14 cellular contexts compared by ENCODE assay signal in the genomic region with DNA sequence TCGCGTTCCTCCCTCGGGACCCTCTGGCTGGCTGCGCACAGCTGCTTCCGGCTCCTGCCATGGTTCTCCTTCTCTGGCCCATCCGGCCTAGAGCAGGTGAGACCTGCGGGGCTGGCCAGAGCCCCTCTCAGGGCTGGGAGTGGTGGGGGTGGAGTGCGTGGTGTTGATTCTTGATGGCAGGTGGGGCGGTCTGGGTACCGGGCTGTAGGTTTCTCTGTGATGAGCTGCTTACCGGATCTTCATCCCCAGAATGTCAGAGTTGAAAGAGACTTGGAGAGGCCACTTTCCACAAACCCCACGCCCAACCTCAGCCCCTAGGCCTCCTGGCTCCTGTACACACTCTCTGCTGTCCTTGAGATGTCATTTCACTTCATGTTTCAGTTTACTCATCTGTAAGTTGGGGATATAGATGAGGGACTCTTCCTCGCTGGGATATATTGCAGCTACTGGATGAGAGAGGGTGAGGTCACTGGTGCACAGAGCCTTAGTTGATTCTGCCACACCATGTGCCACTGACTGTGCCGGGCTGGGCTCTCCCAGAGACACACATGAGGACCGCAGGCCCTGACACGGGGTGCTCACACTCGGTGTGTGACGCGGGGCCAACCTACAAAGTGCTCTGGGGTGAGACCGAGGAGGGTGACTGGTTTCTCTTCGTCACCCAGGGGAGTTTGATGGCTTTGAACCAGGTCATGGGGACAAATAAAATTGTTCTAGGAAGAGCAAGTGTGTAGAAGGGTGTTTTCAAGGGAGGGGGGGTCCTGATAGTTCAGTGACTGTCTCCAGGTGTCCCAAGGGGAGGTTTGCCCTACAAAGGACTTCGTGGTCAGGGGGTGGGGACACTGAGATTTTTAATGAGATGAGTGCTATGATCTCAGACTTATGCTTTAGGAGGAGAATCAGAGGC. TPM values are rescaled to one million over a fixed set of nuclear protein-coding genes. Genes with fewer than 3 reads are reported as not detected.
A peak's percentile ranks its signal among the peaks of the same experiment; 100 is the strongest.
DNase-seq lines count a peak whose midpoint lies in the region; ATAC-seq and TF ChIP-seq lines count a peak whose summit lies in the region.
"Had no signal": no experiment of that assay in that cellular context is flagged by ENCODE, and none has a peak within 500 bp of the region (broad histone marks: within the 10 kb centered on the region; RNA-seq: fewer than 3 reads in every experiment).

No MANE protein-coding gene starts in this region.

- no peak for DNase-seq in CD4-positive, alpha-beta T cell
- DNase-seq in MM.1S, result no peak
- DNase-seq in islet precursor cell, result peak; percentile 49
- DNase-seq in ureter (ENCODE audit: low spot score), result no peak
- DNase-seq in SHP77 treated with DMSO at 0.1 percent for 48 hours (lab: John Stamatoyannopoulos, UW), result no peak
- DNase-seq in RKO (ENCODE audit: low spot score), result no peak
- no peak for DNase-seq in AML-193 (lab: John Stamatoyannopoulos, UW)
- DNase-seq: COR-L47; dermis blood vessel endothelial cell; mesenchymal stem cell; stimulated activated CD8-positive, alpha-beta memory T cell treated with anti-CD3 and anti-CD28 coated beads, Interleukin-4, amount 100 ng/mL, for 48 hours had no signal

- H3K36me3 ChIP-seq in MM.1S (replicated peaks; ENCODE audit: insufficient read depth, low read length), result peaks cover 6% of the 10 kb centered on the region

- intact Hi-C loops in CD4-positive, alpha-beta T cell (cut with DNase I, micrococcal nuclease), result no loop called here

- no peak overlapping the region for H3K4me2 ChIP-seq in MM.1S (ENCODE audit: low read depth, low read length)

- peak overlapping the region; percentile 81 for H3K27ac Mint-ChIP-seq in CD4-positive, alpha-beta T cell

- peaks cover 33% of the 10 kb centered on the region for H3K4me1 ChIP-seq in MM.1S (ENCODE audit: low read length)

- H3K9me3 ChIP-seq in CD4-positive, alpha-beta T cell (ENCODE audit: control insufficient read depth, low read length), result no peaks in the 10 kb centered on the region
- no peaks in the 10 kb centered on the region for H3K9me3 ChIP-seq in MM.1S (replicated peaks; ENCODE audit: insufficient read depth, low read length)

- TF ChIP-seq CTCF in CD4-positive, alpha-beta T cell (IDR thresholded peaks at IDR 0.05), result no peak
- no peak for TF ChIP-seq CTCF in MM.1S (IDR thresholded peaks at IDR 0.05; ENCODE audit: low read length)

- no peaks in the 10 kb centered on the region for H4K20me1 ChIP-seq in MM.1S (ENCODE audit: insufficient read depth, low read length)

- peaks cover 51% of the 10 kb centered on the region for H3K36me3 Mint-ChIP-seq in CD4-positive, alpha-beta T cell (ENCODE audit: low read depth)

- peaks cover 36% of the 10 kb centered on the region for H3F3A ChIP-seq in MM.1S (ENCODE audit: insufficient read depth, low read length)

- H3K4me1 Mint-ChIP-seq in CD4-positive, alpha-beta T cell (ENCODE audit: low read depth), result peaks cover 28% of the 10 kb centered on the region

- H3K9ac ChIP-seq in MM.1S (ENCODE audit: low read length), result no peak overlapping the region

- POLR2A ChIA-PET in CD4-positive, alpha-beta T cell (lab: Charles Lee), result no interaction called here

- H3K27ac ChIP-seq in CD4-positive, alpha-beta T cell (ENCODE audit: low read depth, low read length), result peak overlapping the region; percentile 6
- peak overlapping the region; percentile 7; the same call in 1 of the 2 replicates for H3K27ac ChIP-seq in MM.1S (ENCODE audit: low read length)
- H3K27ac ChIP-seq: SK-N-MC had no signal

- H3K4me3 Mint-ChIP-seq in CD4-positive, alpha-beta T cell, result peak overlapping the region; percentile 49

- ATAC-seq in CD4-positive, alpha-beta T cell (ENCODE audit: poor library complexity), result no peak
- ATAC-seq in GM18861 (IDR thresholded peaks at IDR 0.05; ENCODE audit: unreplicated experiment), result peak; percentile 30

- no peaks in the 10 kb centered on the region for H3K27me3 ChIP-seq in CD4-positive, alpha-beta T cell (ENCODE audit: control insufficient read depth, insufficient read depth, low read length)
- H3K27me3 ChIP-seq in MM.1S (replicated peaks; ENCODE audit: insufficient read depth, low read length), result no peaks in the 10 kb centered on the region

- no peaks in the 10 kb centered on the region for H3K27me3 Mint-ChIP-seq in CD4-positive, alpha-beta T cell

- peaks cover 61% of the 10 kb centered on the region for H3K79me2 ChIP-seq in MM.1S (ENCODE audit: low read length)

- H3K9me3 Mint-ChIP-seq in CD4-positive, alpha-beta T cell, result no peaks in the 10 kb centered on the region

- CTCF ChIA-PET in CD4-positive, alpha-beta T cell (lab: Charles Lee), result interaction anchor here (0.6 kb wide), 1 partner anchor 18 kb away, joined by 3 read pairs; no protein-coding TSS in a partner anchor

- H3K4me3 ChIP-seq in MM.1S (ENCODE audit: low read length), result no peak overlapping the region
- H3K4me3 ChIP-seq: SK-N-MC, skin epidermis had no signal

- H2AFZ ChIP-seq in MM.1S (ENCODE audit: low read length), result no peak overlapping the region

- H3K9me2 ChIP-seq in MM.1S (replicated peaks; ENCODE audit: insufficient read depth, low read length), result no peaks in the 10 kb centered on the region

RNA-seq across cellular contexts. Expression of gene ZNF775, which starts 29.5 kb away (rescaled TPM):
- under 1 TPM; 0.38 to 0.45 TPM for total RNA-seq in CD4-positive, alpha-beta T cell
- 3.6 TPM for total RNA-seq in ureter

RNA-seq across cellular contexts. Expression of gene REPIN1, which starts 40.0 kb away (rescaled TPM):
- total RNA-seq in CD4-positive, alpha-beta T cell, result 10 to 100 TPM; 58.2 to 59.8 TPM
- 117 TPM for total RNA-seq in ureter

RNA-seq across cellular contexts. Expression of gene GIMAP8, which starts 41.8 kb away (rescaled TPM):
- 1 to 10 TPM; 2.9 to 3.8 TPM for total RNA-seq in CD4-positive, alpha-beta T cell
- 13.6 TPM for total RNA-seq in ureter
